ENCODE assay signal across 15 cellular contexts in genomic region chr13:23510544-23510916, GRCh38. TPM values are rescaled to one million over a fixed set of nuclear protein-coding genes. Genes with fewer than 3 reads are reported as not detected.
DNase-seq lines count a peak whose midpoint lies in the region; ATAC-seq and TF ChIP-seq lines count a peak whose summit lies in the region.
"Had no signal": no experiment of that assay in that cellular context is flagged by ENCODE, and none has a peak within 500 bp of the region (broad histone marks: within the 10 kb centered on the region; RNA-seq: fewer than 3 reads in every experiment).

No MANE protein-coding gene starts in this region.

- intact Hi-C loops in psoas muscle (cut with DNase I): no loop called here

- no peaks in the 10 kb centered on the region for H3K27me3 ChIP-seq in psoas muscle (ENCODE audit: insufficient read depth in 3 of 3, low read length in 2 of 3)
- H3K27me3 ChIP-seq: hepatocyte had no signal

- in situ Hi-C loops in SK-MEL-5 (cut with HindIII; ENCODE audit: low pct_unique_long_range_greater_than_20kb, low sequenced_read_pairs): loop anchor here (10.0 kb wide), 1 partner anchor 54 kb away; no protein-coding TSS in a partner anchor

- H3K27ac ChIP-seq in psoas muscle: peak overlapping the region; percentile 1
- H3K27ac ChIP-seq: hepatocyte, neutrophil had no signal

- no peaks in the 10 kb centered on the region for H3K9me3 ChIP-seq in psoas muscle
- H3K9me3 ChIP-seq: mucosa of descending colon, neutrophil had no signal

- DNase-seq in AG20443 (ENCODE audit: low spot score) (peak; percentile 25), SK-MEL-5 (ENCODE audit: low read depth, low spot score) (peak; percentile 31), fibroblast of pulmonary artery (ENCODE audit: low read depth) (peak; percentile 80), psoas muscle (no peak), NCI-H82 treated with DMSO at 0.1 percent for 48 hours (lab: John Stamatoyannopoulos, UW; ENCODE audit: unreplicated experiment) (no peak), NCI-H1436 treated with DMSO at 0.1 percent for 48 hours (lab: John Stamatoyannopoulos, UW) (no peak)
- DNase-seq in activated CD4-positive, alpha-beta T cell treated with anti-CD3 and anti-CD28 coated beads for 48 hours: no peak
- DNase-seq: activated effector memory CD4-positive, alpha-beta T cell treated with anti-CD3 and anti-CD28 coated beads, Interleukin-2, amount 50 U/mL, for 16 hours; amniotic stem cell; MM.1S had no signal

- 13 to 30% (median 17%) methylated on average over 1 of the region's 1 CpG for WGBS in psoas muscle, 3 donors

- no peak for TF ChIP-seq CTCF in fibroblast of pulmonary artery (IDR thresholded peaks at IDR 0.05; ENCODE audit: low read length, missing control alignments)
- TF ChIP-seq CTCF in psoas muscle (IDR thresholded peaks at IDR 0.05): no peak

- H3K4me3 ChIP-seq in fibroblast of pulmonary artery (replicated peaks; ENCODE audit: low read depth, low read length) (no peak overlapping the region), psoas muscle (no peak overlapping the region)
- H3K4me3 ChIP-seq: hepatocyte, mucosa of descending colon had no signal

- H3K4me1 ChIP-seq in psoas muscle: peaks cover 21% of the 10 kb centered on the region

- ATAC-seq in psoas muscle (peak; percentile 36 to 80 (median 52)), GM18502 (IDR thresholded peaks at IDR 0.05; ENCODE audit: poor library complexity, unreplicated experiment) (no peak)
- ATAC-seq: mucosa of descending colon had no signal

- H3K36me3 ChIP-seq in psoas muscle (ENCODE audit: insufficient read depth in 1 of 2, low read depth in 1 of 2): no peaks in the 10 kb centered on the region
- H3K36me3 ChIP-seq: neutrophil had no signal

RNA-seq across cellular contexts. Expression of gene TNFRSF19, which starts 59.7 kb away (rescaled TPM):
- 128 and 130 TPM in 2 replicates for total RNA-seq in SK-MEL-5 (2014; rRNA removed; shearing (Covaris generic))
- polyA plus RNA-seq in SK-MEL-5 (2015; cell fraction: cytosol; rRNA removed): 143 and 197 TPM in 2 replicates
- polyA plus RNA-seq in SK-MEL-5 (2015; cell fraction: nucleus; rRNA removed): 194 and 211 TPM in 2 replicates
- total RNA-seq in psoas muscle: 1 to 10 TPM in 2 of 4 donors, under 1 TPM in 2; 0.38 to 2.0 (median 1.1) TPM
- under 1 TPM; 0.35 to 0.55 (median 0.41) TPM for polyA plus RNA-seq in psoas muscle
- total RNA-seq: B cell had no signal

Comparison
In these comparisons a context has a peak if more than half of its experiments do, and no peak if none do; other contexts are left out.
1. DNase-seq: peak in AG20443 (single experiment), SK-MEL-5 (single experiment) and fibroblast of pulmonary artery (single experiment); none in psoas muscle (0 of 2), NCI-H82 treated with DMSO at 0.1 percent for 48 hours (single experiment), activated CD4-positive, alpha-beta T cell treated with anti-CD3 and anti-CD28 coated beads for 48 hours (single experiment) and NCI-H1436 treated with DMSO at 0.1 percent for 48 hours (single experiment).
2. RNA of gene TNFRSF19, which starts 59.7 kb away (total RNA-seq): 128 to 130 TPM in SK-MEL-5; 0.38 to 2.0 TPM in psoas muscle; every median in the first group is over 10 times any median in the second.